ENCODE assay signal across 8 cellular contexts in genomic region chr13:59458908-59459579, GRCh38.
DNase-seq lines count a peak whose midpoint lies in the region; ATAC-seq, FAIRE-seq and TF ChIP-seq lines count a peak whose summit lies in the region.

No MANE protein-coding gene starts in this region.

- no peak overlapping the region for H3K4me3 ChIP-seq in spleen

- H3K27ac Mint-ChIP-seq in T-cell = no peak overlapping the region

- POLR2A ChIA-PET in T-cell (lab: Charles Lee) = no interaction called here

- DNase-seq in HTR-8/SVneo (ENCODE audit: insufficient read length, low spot score) (peak; percentile 20), SW 1271 (lab: John Stamatoyannopoulos, UW) (peak; percentile 4 to 49), left cardiac atrium (peak; percentile 39), spleen (peak; percentile 77), anterior cingulate cortex (lab: John Stamatoyannopoulos, UW) (no peak), T-cell (no peak)

- peaks cover 0 to 16% (median 16%) of the 10 kb centered on the region in 3 donors for H3K4me1 Mint-ChIP-seq in T-cell

- H3K27ac ChIP-seq in spleen = peak overlapping the region in 7 of 8 donors; percentile 72 to 83 (median 77)

- peak in 1 of 2 donors; percentile 95 for ATAC-seq in left cardiac atrium
- ATAC-seq in HG03460 (IDR thresholded peaks at IDR 0.05; ENCODE audit: unreplicated experiment) = no peak
- no peak for ATAC-seq in GM18498 (IDR thresholded peaks at IDR 0.05; ENCODE audit: unreplicated experiment)
- no peak for ATAC-seq in T-cell (replicated peaks in 1 of 4)

- intact Hi-C loops in left cardiac atrium (cut with DNase I) (no loop called here), spleen (cut with DNase I; ENCODE audit: low total_unique reads) (no loop called here)

- H3K27me3 Mint-ChIP-seq in T-cell = peaks cover 5 to 6% of the 10 kb centered on the region in 2 donors

- no peak for TF ChIP-seq POLR2A in spleen (IDR thresholded peaks at IDR 0.05)

- CTCF ChIA-PET in T-cell (lab: Charles Lee) = interaction anchor here in 1 of 2 donors (0.6 kb wide), 1 partner anchor 804 kb away, joined by 4 read pairs; no protein-coding TSS in a partner anchor

- H3K9me3 Mint-ChIP-seq in T-cell = no peaks in the 10 kb centered on the region

- 33 to 51% (median 40%) methylated on average over 9 of the region's 9 CpGs for WGBS in spleen, 5 donors

- H3K4me1 ChIP-seq in spleen = peaks cover 0 to 19% (median 6%) of the 10 kb centered on the region in 6 donors

- no peaks in the 10 kb centered on the region for H3K36me3 ChIP-seq in spleen

- no peak for TF ChIP-seq CTCF in spleen (IDR thresholded peaks at IDR 0.05 in 8 of 11, conservative IDR thresholded peaks at IDR 0.05 in 3 of 11)

- H3K9me3 ChIP-seq in spleen = no peaks in the 10 kb centered on the region

- H3K27me3 ChIP-seq in spleen (replicated peaks in 1 of 7) = no peaks in the 10 kb centered on the region

- FAIRE-seq in HTR-8/SVneo (lab: Jason Lieb, UNC) = no peak

- no peak overlapping the region for H3K4me3 Mint-ChIP-seq in T-cell

- H3K36me3 Mint-ChIP-seq in T-cell = no peaks in the 10 kb centered on the region

Comparison
In these comparisons a context has a peak if more than half of its experiments do, and no peak if none do; other contexts are left out.
1. DNase-seq: peak in HTR-8/SVneo (single experiment), SW 1271 (2 of 2), left cardiac atrium (single experiment) and spleen (single experiment); none in anterior cingulate cortex (0 of 58) and T-cell (0 of 34).